16 cellular contexts compared by ENCODE assay signal in genomic region chr5:1658665-1659064, GRCh38.
DNase-seq lines count a peak whose midpoint lies in the region; ATAC-seq and TF ChIP-seq lines count a peak whose summit lies in the region.
"Had no signal": no experiment of that assay in that cellular context is flagged by ENCODE, and none has a peak within 500 bp of the region (broad histone marks: within the 10 kb centered on the region; RNA-seq: fewer than 3 reads in every experiment).

No MANE protein-coding gene starts in this region.

- H3K9me3 Mint-ChIP-seq in endodermal cell = no peaks in the 10 kb centered on the region

- 66 to 73% methylated on average over 14 of the region's 14 CpGs for WGBS in heart right ventricle, 2 donors
- WGBS in endodermal cell (ENCODE audit: insufficient coverage in 1 of 2, insufficient read length in 1 of 2), 2 experiments = 91 to 92% methylated on average over 14 of the region's 14 CpGs

- H3K4me3 Mint-ChIP-seq in endodermal cell = no peak overlapping the region

- no peak overlapping the region for H3K27ac ChIP-seq in heart right ventricle
- H3K27ac ChIP-seq in endodermal cell (ENCODE audit: low read depth, low read length) = peak overlapping the region; percentile 72
- H3K27ac ChIP-seq: 22Rv1, SK-N-MC had no signal

- H3K27me3 ChIP-seq in heart right ventricle (peaks cover 5 to 90% (median 65%) of the 10 kb centered on the region in 7 donors), endodermal cell (ENCODE audit: control insufficient read depth, insufficient read depth, low read length, poor library complexity, severe bottlenecking) (peaks cover 10% of the 10 kb centered on the region)

- intact Hi-C loops in cardiac septum (cut with DNase I) (no loop called here), heart right ventricle (cut with DNase I) (loop anchor here in 1 of 10 donors (10.0 kb wide), 1 partner anchor 484 kb away; no protein-coding TSS in a partner anchor)

- H3K9me3 ChIP-seq in heart right ventricle = no peaks in the 10 kb centered on the region
- no peaks in the 10 kb centered on the region for H3K9me3 ChIP-seq in endodermal cell (ENCODE audit: control insufficient read depth, low read length)

- H3K36me3 ChIP-seq in heart right ventricle (no peaks in the 10 kb centered on the region), endodermal cell (ENCODE audit: control insufficient read depth, insufficient read depth, low read length) (no peaks in the 10 kb centered on the region)

- no peaks in the 10 kb centered on the region for H3K4me1 Mint-ChIP-seq in endodermal cell

- peaks cover 12% of the 10 kb centered on the region for H3K27me3 Mint-ChIP-seq in endodermal cell (ENCODE audit: insufficient read depth)

- H3K9ac ChIP-seq in endodermal cell (ENCODE audit: extremely low read depth, low read length, poor library complexity, severe bottlenecking) = no peak overlapping the region

- TF ChIP-seq CTCF in heart right ventricle (IDR thresholded peaks at IDR 0.05) (no peak), endodermal cell (conservative IDR thresholded peaks at IDR 0.05) (no peak)

- no peaks in the 10 kb centered on the region for H3K36me3 Mint-ChIP-seq in endodermal cell (ENCODE audit: low read depth)

- ATAC-seq in heart right ventricle (no peak), GM19023 (IDR thresholded peaks at IDR 0.05; ENCODE audit: unreplicated experiment) (no peak)
- ATAC-seq: HCT116, PC-3 had no signal

- DNase-seq in NCI-H1417 (lab: John Stamatoyannopoulos, UW) (peak in 2 of 3 experiments; percentile 24 to 63), NCI-H1417 treated with DMSO at 0.1 percent for 48 hours (lab: John Stamatoyannopoulos, UW) (no peak), cardiac septum (ENCODE audit: low spot score) (peak; percentile 67), heart right ventricle (no peak), endodermal cell (no peak), retina (peak; percentile 27), NK-92 (lab: John Stamatoyannopoulos, UW; ENCODE audit: unreplicated experiment) (no peak)
- DNase-seq: C1 segment of cervical spinal cord, EL, IMR-90, NCI-H524 treated with DMSO at 0.1 percent for 48 hours, PC-3 had no signal

- H3K27ac Mint-ChIP-seq in endodermal cell = no peak overlapping the region

- H3K4me3 ChIP-seq in heart right ventricle (no peak overlapping the region), endodermal cell (ENCODE audit: low read length) (no peak overlapping the region)
- H3K4me3 ChIP-seq: SK-N-MC had no signal

- H3K4me1 ChIP-seq in heart right ventricle (peaks cover 0 to 4% (median 0%) of the 10 kb centered on the region in 9 donors), endodermal cell (ENCODE audit: control insufficient read depth, insufficient read depth, low read length) (peaks cover 4% of the 10 kb centered on the region)

Comparison
In these comparisons a context has a peak if more than half of its experiments do, and no peak if none do; other contexts are left out.
1. DNase-seq: peak in NCI-H1417 (2 of 3), cardiac septum (single experiment) and retina (single experiment); none in NCI-H1417 treated with DMSO at 0.1 percent for 48 hours (single experiment), heart right ventricle (0 of 2), endodermal cell (single experiment) and NK-92 (single experiment).